In the genomic region with DNA sequence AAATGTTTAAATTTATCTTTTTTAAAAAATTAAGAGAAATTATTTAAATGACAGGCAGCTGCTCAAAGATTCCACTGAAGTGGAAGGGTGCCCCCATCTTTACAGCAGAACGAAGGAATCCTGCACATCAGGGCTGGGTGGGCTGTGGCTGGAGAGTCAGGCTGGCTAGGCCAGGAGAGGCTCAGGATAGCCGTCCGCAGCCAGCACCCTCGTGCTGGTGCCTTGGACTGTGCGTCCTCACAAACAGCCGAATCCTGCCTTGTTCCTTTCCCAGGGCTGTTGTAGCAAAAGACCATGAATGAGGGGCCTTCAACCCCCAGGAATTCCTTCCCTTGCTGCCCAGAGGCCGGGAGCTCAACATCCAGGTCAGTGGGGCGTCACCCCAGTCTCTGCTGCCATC, we compare ENCODE assay signal across 25 cellular contexts.
"Had no signal": no experiment of that assay in that cellular context is flagged by ENCODE, and none has a peak within 500 bp of the region (broad histone marks: within the 10 kb centered on the region; RNA-seq: fewer than 3 reads in every experiment).

No MANE protein-coding gene starts in this region.

- H3K4me3 Mint-ChIP-seq: activated B cell treated with CpG ODN at 0.5 μM for 24 hours; activated CD4-positive, alpha-beta memory T cell treated with anti-CD3 and anti-CD28 coated beads for 36 hours; activated CD4-positive, alpha-beta T cell treated with anti-CD3 and anti-CD28 coated beads, Interleukin-2, amount 10 ng/mL, durations not matched to agents 7 days and 5 days; activated naive CD8-positive, alpha-beta T cell treated with anti-CD3 and anti-CD28 coated beads, Interleukin-2, amount 10 ng/mL, durations not matched to agents 7 days and 5 days; activated T-helper 17 cell treated with anti-CD3 and anti-CD28 coated beads, Interleukin-2, amount 50 U/mL, for 72 hours; T-helper 17 cell had no signal

- H3K36me3 ChIP-seq: adrenal gland, breast epithelium had no signal

- H3K4me1 ChIP-seq: adrenal gland, breast epithelium had no signal

- H3K27ac Mint-ChIP-seq: activated B cell treated with CpG ODN at 0.5 μM for 24 hours; activated CD4-positive, alpha-beta memory T cell treated with anti-CD3 and anti-CD28 coated beads for 36 hours; activated CD4-positive, alpha-beta T cell treated with anti-CD3 and anti-CD28 coated beads, Interleukin-2, amount 10 ng/mL, durations not matched to agents 7 days and 5 days; activated T-helper 17 cell treated with anti-CD3 and anti-CD28 coated beads, Interleukin-2, amount 50 U/mL, for 72 hours; T-helper 17 cell had no signal

- ATAC-seq: activated T-helper 17 cell treated with anti-CD3 and anti-CD28 coated beads, Interleukin-2, amount 50 U/mL, for 72 hours; Panc1; T-helper 17 cell had no signal

- H3K4me3 ChIP-seq: adrenal gland, breast epithelium had no signal

- H3K36me3 Mint-ChIP-seq: activated CD4-positive, alpha-beta memory T cell treated with anti-CD3 and anti-CD28 coated beads for 36 hours; activated naive CD8-positive, alpha-beta T cell treated with anti-CD3 and anti-CD28 coated beads, Interleukin-2, amount 10 ng/mL, durations not matched to agents 7 days and 5 days had no signal

- H3K27me3 Mint-ChIP-seq: activated CD4-positive, alpha-beta memory T cell treated with anti-CD3 and anti-CD28 coated beads for 36 hours; activated CD4-positive, alpha-beta T cell treated with anti-CD3 and anti-CD28 coated beads, Interleukin-2, amount 10 ng/mL, durations not matched to agents 7 days and 5 days; activated naive CD8-positive, alpha-beta T cell treated with anti-CD3 and anti-CD28 coated beads, Interleukin-2, amount 10 ng/mL, durations not matched to agents 7 days and 5 days had no signal

- DNase-seq: activated B cell treated with CpG ODN at 0.5 μM for 24 hours; activated CD4-positive, alpha-beta memory T cell treated with anti-CD3 and anti-CD28 coated beads for 36 hours; activated CD4-positive, alpha-beta T cell treated with anti-CD3 and anti-CD28 coated beads, Interleukin-2, amount 10 ng/mL, durations not matched to agents 7 days and 5 days; activated naive CD4-positive, alpha-beta T cell treated with anti-CD3 and anti-CD28 coated beads, Interleukin-2, amount 50 U/mL, for 16 hours; activated naive CD8-positive, alpha-beta T cell treated with anti-CD3 and anti-CD28 coated beads, Interleukin-2, amount 10 ng/mL, durations not matched to agents 7 days and 5 days; activated T-cell treated with anti-CD3 and anti-CD28 coated beads for 4 hours; activated T-cell treated with anti-CD3 and anti-CD28 coated beads, Interleukin-2, amount 50 U/mL, for 48 hours; anterior cingulate cortex; central memory CD4-positive, alpha-beta T cell; KG1; NCI-H1092; NCI-H1417; NCI-H1930; NCI-H2171; NCI-H2227 treated with DMSO at 0.1 percent for 48 hours; NCI-H526; NCI-H774; OCI-M1; SHP77; T-helper 9 cell had no signal

- H3K4me1 Mint-ChIP-seq: activated B cell treated with CpG ODN at 0.5 μM for 24 hours; activated CD4-positive, alpha-beta T cell treated with anti-CD3 and anti-CD28 coated beads, Interleukin-2, amount 10 ng/mL, durations not matched to agents 7 days and 5 days; activated T-helper 17 cell treated with anti-CD3 and anti-CD28 coated beads, Interleukin-2, amount 50 U/mL, for 72 hours; T-helper 17 cell had no signal

- H3K27ac ChIP-seq: adrenal gland, breast epithelium had no signal

- H3K27me3 ChIP-seq: adrenal gland, breast epithelium had no signal

- H3K9me3 ChIP-seq: adrenal gland had no signal
